ENCODE assay signal across 1 cellular context in genomic region chr21:44975720-44976555, GRCh38.
TF ChIP-seq lines count a peak whose summit lies in the region.

No MANE protein-coding gene starts in this region.

TF ChIP-seq in IMR-90, 13 proteins besides CTCF, POLR2A, EP300 and RAD21 (continued from another document):
- TF ChIP-seq ELK1 (IDR thresholded peaks at IDR 0.05; ENCODE audit: borderline replicate concordance, low read depth, low read length): no peak
- TF ChIP-seq, protein P1, sequence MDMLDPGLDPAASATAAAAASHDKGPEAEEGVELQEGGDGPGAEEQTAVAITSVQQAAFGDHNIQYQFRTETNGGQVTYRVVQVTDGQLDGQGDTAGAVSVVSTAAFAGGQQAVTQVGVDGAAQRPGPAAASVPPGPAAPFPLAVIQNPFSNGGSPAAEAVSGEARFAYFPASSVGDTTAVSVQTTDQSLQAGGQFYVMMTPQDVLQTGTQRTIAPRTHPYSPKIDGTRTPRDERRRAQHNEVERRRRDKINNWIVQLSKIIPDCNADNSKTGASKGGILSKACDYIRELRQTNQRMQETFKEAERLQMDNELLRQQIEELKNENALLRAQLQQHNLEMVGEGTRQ (IDR thresholded peaks at IDR 0.05; ENCODE audit: low read depth, low read length): no peak
